ENCODE assay signal across 8 cellular contexts in genomic region chr3:149581681-149582349, GRCh38.
DNase-seq lines count a peak whose midpoint lies in the region; ATAC-seq and TF ChIP-seq lines count a peak whose summit lies in the region.

No MANE protein-coding gene starts in this region.

- no peak overlapping the region for H3K4me3 ChIP-seq in esophagus muscularis mucosa

- no peak for ATAC-seq in HG03342 (IDR thresholded peaks at IDR 0.05; ENCODE audit: unreplicated experiment)
- no peak for ATAC-seq in GM18505 (IDR thresholded peaks at IDR 0.05; ENCODE audit: unreplicated experiment)
- no peak for ATAC-seq in HG02840 (IDR thresholded peaks at IDR 0.05; ENCODE audit: low FRiP score, unreplicated experiment)

- peak in 1 of 3 experiments; percentile 2 for TF ChIP-seq CTCF in esophagus muscularis mucosa (IDR thresholded peaks at IDR 0.05)

- no peaks in the 10 kb centered on the region for H3K36me3 ChIP-seq in esophagus muscularis mucosa

- no peaks in the 10 kb centered on the region for H3K9me3 ChIP-seq in esophagus muscularis mucosa

- TF ChIP-seq EP300 in esophagus muscularis mucosa (IDR thresholded peaks at IDR 0.05) = no peak

- peak overlapping the region; percentile 29 to 84 (median 57) for H3K27ac ChIP-seq in esophagus muscularis mucosa (replicated peaks in 1 of 4)

- H3K27me3 ChIP-seq in esophagus muscularis mucosa = no peaks in the 10 kb centered on the region

- intact Hi-C loops in esophagus muscularis mucosa (cut with DNase I) = loop anchor here (5.0 kb wide), 2 partner anchors 60 to 75 kb away; partner anchors contain the start of gene WWTR1

- TF ChIP-seq POLR2A in esophagus muscularis mucosa (IDR thresholded peaks at IDR 0.05; ENCODE audit: low read depth) (no peak), GM18505 (IDR thresholded peaks at IDR 0.05; ENCODE audit: borderline replicate concordance, extremely low read depth, insufficient read depth, insufficient read length) (no peak)

- peaks cover 55 to 99% (median 93%) of the 10 kb centered on the region in 4 donors for H3K4me1 ChIP-seq in esophagus muscularis mucosa

- 21% methylated on average over 7 of the region's 7 CpGs for WGBS in esophagus muscularis mucosa

- peak; percentile 88 for DNase-seq in EH (ENCODE audit: low read depth)
- DNase-seq in NCI-H446 (lab: John Stamatoyannopoulos, UW) = peak; percentile 64 to 84
- no peak for DNase-seq in esophagus muscularis mucosa (ENCODE audit: extremely low spot score)
- DNase-seq in occipital lobe (lab: John Stamatoyannopoulos, UW) = peak; percentile 47
- DNase-seq in NCI-H1436 (lab: John Stamatoyannopoulos, UW) = no peak

Comparison
In these comparisons a context has a peak if more than half of its experiments do, and no peak if none do; other contexts are left out.
1. DNase-seq: peak in EH (single experiment), NCI-H446 (2 of 2) and occipital lobe (single experiment); none in esophagus muscularis mucosa (single experiment) and NCI-H1436 (single experiment).